Comparison of ENCODE assay signal across 8 cellular contexts in the genomic region with DNA sequence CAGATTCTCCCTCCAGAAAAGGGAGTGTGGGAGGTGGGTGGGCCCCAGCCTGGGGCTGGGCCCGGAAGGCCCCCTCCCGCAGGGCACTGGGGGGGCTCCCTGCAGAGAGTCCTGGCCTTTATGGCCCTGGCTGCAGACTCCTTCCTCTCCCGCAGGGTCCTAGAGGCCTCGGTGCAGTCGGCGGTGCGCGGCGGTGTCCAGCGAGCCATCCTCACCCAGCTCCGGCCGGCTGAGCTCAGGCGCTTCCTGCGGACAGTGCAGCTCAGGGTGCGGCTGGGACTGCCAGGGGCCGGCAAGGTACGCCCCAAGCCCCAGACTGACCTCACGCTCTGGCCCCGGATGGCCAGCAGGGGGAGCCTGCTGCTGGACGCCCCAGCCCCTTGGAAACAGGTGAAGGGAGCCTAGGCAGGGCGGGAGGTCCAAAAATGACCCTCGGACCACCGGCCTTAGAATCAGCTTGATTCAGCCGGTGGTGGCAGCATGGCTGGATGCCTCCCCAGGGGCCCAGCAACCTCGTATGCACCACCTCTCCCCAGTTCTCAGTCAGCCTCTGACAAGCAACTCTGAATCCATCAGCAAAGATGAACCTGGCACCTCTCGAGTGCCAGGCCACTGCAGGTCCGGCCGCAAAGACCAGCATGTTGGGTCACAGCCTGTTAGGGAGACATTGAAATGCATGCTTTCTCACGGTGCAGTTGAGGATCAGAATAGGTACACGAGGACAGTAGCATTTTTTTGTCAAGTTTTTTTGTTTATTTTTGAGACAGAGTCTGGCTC. TPM values are rescaled to one million over a fixed set of nuclear protein-coding genes. Genes with fewer than 3 reads are reported as not detected.
DNase-seq lines count a peak whose midpoint lies in the region; ATAC-seq and TF ChIP-seq lines count a peak whose summit lies in the region.

No MANE protein-coding gene starts in this region.

- TF ChIP-seq CTCF in DND-41 (IDR thresholded peaks at IDR 0.05; ENCODE audit: borderline replicate concordance, extremely low read depth, low read length, poor library complexity, severe bottlenecking) (peak; percentile 66), kidney epithelial cell (IDR thresholded peaks at IDR 0.05; ENCODE audit: insufficient read depth, low read length, poor library complexity, severe bottlenecking) (peak; percentile 93)

- H3K27me3 Mint-ChIP-seq in T-cell: no peaks in the 10 kb centered on the region
- H3K27me3 Mint-ChIP-seq in central memory CD8-positive, alpha-beta T cell: no peaks in the 10 kb centered on the region

- H3K9me3 ChIP-seq in DND-41 (ENCODE audit: insufficient read depth, low read length, severe bottlenecking): no peaks in the 10 kb centered on the region

- POLR2A ChIA-PET in T-cell (lab: Charles Lee): no interaction called here

- H3K36me3 ChIP-seq in DND-41 (ENCODE audit: insufficient read depth, low read length) (no peaks in the 10 kb centered on the region), kidney epithelial cell (ENCODE audit: control insufficient read depth, insufficient read depth, low read length) (peaks cover 1% of the 10 kb centered on the region)

- H3K4me2 ChIP-seq in DND-41 (ENCODE audit: insufficient read depth, low read length): no peak overlapping the region

- CTCF ChIA-PET in T-cell (lab: Charles Lee): no interaction called here

- no peaks in the 10 kb centered on the region for H4K20me1 ChIP-seq in DND-41 (ENCODE audit: insufficient read depth, low read length)

- ATAC-seq in DND-41 (ENCODE audit: insufficient read depth, low read depth) (peak; percentile 48; the same call in 2 of the 3 replicates), HG03108 (IDR thresholded peaks at IDR 0.05; ENCODE audit: unreplicated experiment) (peak; percentile 68), T-cell (replicated peaks in 1 of 4) (peak; percentile 49 to 69 (median 56))
- ATAC-seq in central memory CD8-positive, alpha-beta T cell (replicated peaks; ENCODE audit: extremely low read depth, poor library complexity, severe bottlenecking): no peak

- H3K4me3 Mint-ChIP-seq in T-cell: peak overlapping the region; percentile 28 to 63 (median 48)
- peak overlapping the region; percentile 50 for H3K4me3 Mint-ChIP-seq in central memory CD8-positive, alpha-beta T cell

- H3K27me3 ChIP-seq in DND-41 (ENCODE audit: insufficient read depth, low read length, poor library complexity) (no peaks in the 10 kb centered on the region), kidney epithelial cell (ENCODE audit: control insufficient read depth, insufficient read depth, low read length) (no peaks in the 10 kb centered on the region)

- H3K4me1 Mint-ChIP-seq in T-cell: peaks cover 0 to 9% (median 9%) of the 10 kb centered on the region in 3 donors
- H3K4me1 Mint-ChIP-seq in central memory CD8-positive, alpha-beta T cell: no peaks in the 10 kb centered on the region

- H3K79me2 ChIP-seq in DND-41 (ENCODE audit: insufficient read depth, low read length): no peaks in the 10 kb centered on the region

- H3K36me3 Mint-ChIP-seq in T-cell: no peaks in the 10 kb centered on the region
- H3K36me3 Mint-ChIP-seq in central memory CD8-positive, alpha-beta T cell (ENCODE audit: insufficient read depth): no peaks in the 10 kb centered on the region

- DNase-seq in DND-41: peak; percentile 12
- DNase-seq in T-cell: peak in 17 of 34 experiments; percentile 8 to 44 (median 26)
- no peak for DNase-seq in central memory CD8-positive, alpha-beta T cell (ENCODE audit: low spot score in 2 of 2)
- DNase-seq in kidney epithelial cell (ENCODE audit: low read depth): no peak
- DNase-seq in stimulated activated CD4-positive, alpha-beta T cell treated with anti-CD3 and anti-CD28 coated beads, Interleukin-1b, Interleukin-23, amount 100 ng/mL, for 48 hours: peak; percentile 36
- DNase-seq in NK-92 treated with Interleukin-12 subunit alpha and Interleukin-12 subunit beta, amount 100 ng/mL, for 24 hours (lab: John Stamatoyannopoulos, UW): no peak
- no peak for DNase-seq in dedifferentiated amniotic fluid mesenchymal stem cell (ENCODE audit: extremely low spot score)

- no peaks in the 10 kb centered on the region for H3K4me1 ChIP-seq in DND-41 (ENCODE audit: insufficient read depth, low read length)

- no peak overlapping the region for H2AFZ ChIP-seq in DND-41 (ENCODE audit: low read depth, low read length)

- no peak overlapping the region for H3K27ac ChIP-seq in DND-41 (ENCODE audit: low read length)

- H3K4me3 ChIP-seq in DND-41 (ENCODE audit: low read depth in 1 of 2, low read length in 2 of 2) (no peak overlapping the region), kidney epithelial cell (ENCODE audit: low read depth, low read length) (no peak overlapping the region)

- H3K9me3 Mint-ChIP-seq in T-cell: no peaks in the 10 kb centered on the region
- H3K9me3 Mint-ChIP-seq in central memory CD8-positive, alpha-beta T cell: no peaks in the 10 kb centered on the region

- H3K9ac ChIP-seq in DND-41 (ENCODE audit: low read depth, low read length): no peak overlapping the region

- no peak overlapping the region for H3K27ac Mint-ChIP-seq in T-cell
- no peak overlapping the region for H3K27ac Mint-ChIP-seq in central memory CD8-positive, alpha-beta T cell (ENCODE audit: low read depth)

RNA-seq across cellular contexts. Expression of a gene that starts 20.6 kb away (rescaled TPM):
- total RNA-seq in T-cell: 10 to 100 TPM; 40.2 to 62.2 (median 48.2) TPM
- 23.1 and 26.6 TPM in 2 replicates for total RNA-seq in kidney epithelial cell

RNA-seq across cellular contexts. Expression of a gene that starts 20.8 kb away (rescaled TPM):
- total RNA-seq in T-cell (10 to 100 TPM; 17.3 to 23.0 (median 21.3) TPM), kidney epithelial cell (17.6 and 17.7 TPM in 2 replicates)

RNA-seq across cellular contexts. Expression of a gene that starts 23.2 kb away (rescaled TPM):
- total RNA-seq in T-cell (not detected), kidney epithelial cell (not detected in 2 replicates)

RNA-seq across cellular contexts. Expression of a gene that starts 49.2 kb away (rescaled TPM):
- total RNA-seq in T-cell: 10 to 100 TPM; 15.8 to 30.4 (median 19.5) TPM
- 76.7 and 89.8 TPM in 2 replicates for total RNA-seq in kidney epithelial cell

Comparison
In these comparisons a context has a peak if more than half of its experiments do, and no peak if none do; other contexts are left out.
1. DNase-seq: peak in DND-41 (single experiment) and stimulated activated CD4-positive, alpha-beta T cell treated with anti-CD3 and anti-CD28 coated beads, Interleukin-1b, Interleukin-23, amount 100 ng/mL, for 48 hours (single experiment); none in central memory CD8-positive, alpha-beta T cell (0 of 2), kidney epithelial cell (single experiment), NK-92 treated with Interleukin-12 subunit alpha and Interleukin-12 subunit beta, amount 100 ng/mL, for 24 hours (single experiment) and dedifferentiated amniotic fluid mesenchymal stem cell (single experiment).